Comparison of ENCODE assay signal across 15 cellular contexts in genomic region chr12:54253240-54253639, GRCh38. TPM values are rescaled to one million over a fixed set of nuclear protein-coding genes. Genes with fewer than 3 reads are reported as not detected.
"Had no signal": no experiment of that assay in that cellular context is flagged by ENCODE, and none has a peak within 500 bp of the region (broad histone marks: within the 10 kb centered on the region; RNA-seq: fewer than 3 reads in every experiment).

No MANE protein-coding gene starts in this region.

- H3K27ac ChIP-seq: heart left ventricle, ovary, right atrium auricular region, skin epidermis had no signal

- H3K4me3 ChIP-seq: heart left ventricle, ovary, right atrium auricular region, sigmoid colon, skin epidermis had no signal

- H3K36me3 ChIP-seq: ovary had no signal

- H3K9me3 ChIP-seq: heart left ventricle, ovary, right atrium auricular region, sigmoid colon had no signal

- H3K27me3 ChIP-seq: heart left ventricle, ovary, right atrium auricular region, sigmoid colon had no signal

- ATAC-seq: esophagus mucosa; heart left ventricle; naive thymus-derived CD8-positive, alpha-beta T cell had no signal

- DNase-seq: effector memory CD4-positive, alpha-beta T cell; heart left ventricle; hippocampal formation; mammary epithelial cell; naive thymus-derived CD8-positive, alpha-beta T cell; nucleus accumbens; ovary; sigmoid colon; stimulated activated CD4-positive, alpha-beta T cell treated with anti-CD3 and anti-CD28 coated beads, Interleukin-12 subunit alpha, Interleukin-12 subunit beta, amount 100 ng/mL, for 4 hours; stimulated activated naive CD4-positive, alpha-beta T cell treated with Interleukin-2 at 50 U/mL for 16 hours had no signal

RNA-seq across cellular contexts. Expression of gene NFE2, which starts 47.6 kb away (rescaled TPM):
- total RNA-seq: esophagus mucosa; glomerular endothelial cell; naive thymus-derived CD8-positive, alpha-beta T cell had no signal
- polyA plus RNA-seq: neural cell had no signal
